In the genomic region with DNA sequence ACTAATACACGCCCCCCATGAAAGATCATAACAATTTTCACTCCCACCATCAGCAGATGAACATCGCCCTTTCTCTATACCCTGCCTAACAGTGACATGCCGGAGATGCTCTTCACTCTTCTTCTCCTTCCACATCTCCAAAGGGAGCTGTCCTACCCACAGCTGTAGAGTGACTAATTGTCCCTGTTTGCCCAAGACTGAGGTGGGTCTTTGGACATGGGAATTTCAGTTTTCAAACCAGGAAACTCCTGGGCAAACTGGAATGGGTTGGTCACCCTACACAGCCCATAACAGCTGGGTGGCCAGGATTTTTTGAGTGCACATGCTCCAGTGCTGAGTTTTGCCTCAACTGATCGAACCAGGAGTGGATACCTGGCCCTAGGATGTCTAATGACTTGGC, we compare ENCODE assay signal across 34 cellular contexts.
"Had no signal": no experiment of that assay in that cellular context is flagged by ENCODE, and none has a peak within 500 bp of the region (broad histone marks: within the 10 kb centered on the region; RNA-seq: fewer than 3 reads in every experiment).

No MANE protein-coding gene starts in this region.

- DNase-seq: Karpas-422, Kasumi-1, KG1, MG63, MM.1S, MV-4-11, NCI-H1048, NCI-H1092, NCI-H1092 treated with DMSO at 0.1 percent for 48 hours, NCI-H1105, NCI-H1105 treated with DMSO at 0.1 percent for 48 hours, NCI-H1417, NCI-H1417 treated with DMSO at 0.1 percent for 48 hours, NCI-H1436, NCI-H1436 treated with DMSO at 0.1 percent for 48 hours, NCI-H146, NCI-H1694, NCI-H1694 treated with DMSO at 0.1 percent for 48 hours, NCI-H187, NCI-H187 treated with DMSO at 0.1 percent for 48 hours, NCI-H1930, NCI-H2029, NCI-H2029 treated with DMSO at 0.1 percent for 48 hours, NCI-H2081, NCI-H2081 treated with DMSO at 0.1 percent for 48 hours, NCI-H2107, NCI-H2171, NCI-H2171 treated with DMSO at 0.1 percent for 48 hours, NCI-H2227 treated with DMSO at 0.1 percent for 48 hours, NCI-H226, NCI-H345, NCI-H446, NCI-H446 treated with DMSO at 0.1 percent for 48 hours had no signal

- H3K9ac ChIP-seq: KMS-11 had no signal

- H3K27ac ChIP-seq: KMS-11 had no signal

- H3K4me2 ChIP-seq: KMS-11 had no signal

- H3K36me3 ChIP-seq: MG63 had no signal

- H3K27me3 ChIP-seq: MG63 had no signal

- H3K4me3 ChIP-seq: MG63 had no signal
